24 cellular contexts compared by ENCODE assay signal in genomic region chr21:19998450-19998849, GRCh38.
"Had no signal": no experiment of that assay in that cellular context is flagged by ENCODE, and none has a peak within 500 bp of the region (broad histone marks: within the 10 kb centered on the region; RNA-seq: fewer than 3 reads in every experiment).

No MANE protein-coding gene starts in this region.

- H3K4me3 Mint-ChIP-seq: activated CD8-positive, alpha-beta T cell treated with anti-CD3 and anti-CD28 coated beads for 36 hours; activated naive CD4-positive, alpha-beta T cell treated with anti-CD3 and anti-CD28 coated beads, Interleukin-2, amount 10 ng/mL, durations not matched to agents 7 days and 5 days; activated naive CD8-positive, alpha-beta T cell treated with anti-CD3 and anti-CD28 coated beads for 36 hours; activated T-cell treated with anti-CD3 and anti-CD28 coated beads, Interleukin-2, amount 50 U/mL, for 72 hours; T-helper 1 cell treated with Interleukin-12 subunit alpha and Interleukin-12 subunit beta and Interleukin-4 antibody, amounts not matched to agents 30 μg/mL and 1 μg/mL, for 36 hours had no signal

- H3K36me3 ChIP-seq: brain microvascular endothelial cell, cardiac muscle cell, SJSA1 had no signal

- H3K4me1 Mint-ChIP-seq: activated naive CD4-positive, alpha-beta T cell treated with anti-CD3 and anti-CD28 coated beads, Interleukin-2, amount 10 ng/mL, durations not matched to agents 7 days and 5 days; activated naive CD8-positive, alpha-beta T cell treated with anti-CD3 and anti-CD28 coated beads for 36 hours had no signal

- H3K36me3 Mint-ChIP-seq: activated naive CD4-positive, alpha-beta T cell treated with anti-CD3 and anti-CD28 coated beads, Interleukin-2, amount 10 ng/mL, durations not matched to agents 7 days and 5 days; activated naive CD8-positive, alpha-beta T cell treated with anti-CD3 and anti-CD28 coated beads for 36 hours had no signal

- DNase-seq: activated CD4-positive, alpha-beta T cell treated with anti-CD3 and anti-CD28 coated beads for 4 hours; activated CD8-positive, alpha-beta memory T cell treated with anti-CD3 and anti-CD28 coated beads, Interleukin-2, amount 50 U/mL, for 4 hours; activated CD8-positive, alpha-beta T cell treated with anti-CD3 and anti-CD28 coated beads for 36 hours; activated gamma-delta T cell treated with Interleukin-2 at 50 U/mL for 16 hours; activated naive CD4-positive, alpha-beta T cell treated with anti-CD3 and anti-CD28 coated beads, Interleukin-2, amount 10 ng/mL, durations not matched to agents 7 days and 5 days; activated naive CD8-positive, alpha-beta T cell treated with anti-CD3 and anti-CD28 coated beads for 36 hours; activated T-cell treated with anti-CD3 and anti-CD28 coated beads, Interleukin-2, amount 50 U/mL, for 72 hours; brain microvascular endothelial cell; Karpas-422; NCI-H1105 treated with DMSO at 0.1 percent for 48 hours; NCI-H1436 treated with DMSO at 0.1 percent for 48 hours; NCI-H187; NCI-H2081; NCI-H510A treated with DMSO at 0.1 percent for 48 hours; NCI-H69; PC-3; SHP77; SW 1271 had no signal

- H3K9me3 ChIP-seq: SJSA1 had no signal

- ATAC-seq: activated CD4-positive, CD25-positive, alpha-beta regulatory T cell treated with anti-CD3 and anti-CD28 coated beads, Interleukin-2, amount 50 U/mL, for 24 hours; activated CD8-positive, alpha-beta T cell treated with anti-CD3 and anti-CD28 coated beads for 36 hours; activated T-cell treated with anti-CD3 and anti-CD28 coated beads, Interleukin-2, amount 50 U/mL, for 72 hours; PC-3; SK-N-SH treated with all-trans-retinoic acid at 6 μM for 48 hours had no signal

- H3K27me3 Mint-ChIP-seq: activated CD8-positive, alpha-beta T cell treated with anti-CD3 and anti-CD28 coated beads for 36 hours; activated naive CD4-positive, alpha-beta T cell treated with anti-CD3 and anti-CD28 coated beads, Interleukin-2, amount 10 ng/mL, durations not matched to agents 7 days and 5 days; activated naive CD8-positive, alpha-beta T cell treated with anti-CD3 and anti-CD28 coated beads for 36 hours had no signal

- H3K27ac Mint-ChIP-seq: activated CD8-positive, alpha-beta T cell treated with anti-CD3 and anti-CD28 coated beads for 36 hours; activated naive CD4-positive, alpha-beta T cell treated with anti-CD3 and anti-CD28 coated beads, Interleukin-2, amount 10 ng/mL, durations not matched to agents 7 days and 5 days; activated naive CD8-positive, alpha-beta T cell treated with anti-CD3 and anti-CD28 coated beads for 36 hours; activated T-cell treated with anti-CD3 and anti-CD28 coated beads, Interleukin-2, amount 50 U/mL, for 72 hours; activated T-helper 2 cell treated with anti-CD3 and anti-CD28 coated beads, Interferon-gamma antibody, Interleukin-2, Interleukin-4, amounts not matched to agents 10 μg/mL and 5 μg/mL and 100 μg/mL, durations not matched to agents 14 hours and 24 hours and 36 hours; T-helper 1 cell treated with Interleukin-12 subunit alpha and Interleukin-12 subunit beta and Interleukin-4 antibody, amounts not matched to agents 30 μg/mL and 1 μg/mL, for 36 hours had no signal

- H3K27me3 ChIP-seq: brain microvascular endothelial cell, cardiac muscle cell, SJSA1 had no signal

- H3K4me3 ChIP-seq: cardiac muscle cell, SJSA1 had no signal

- H3K4me1 ChIP-seq: SJSA1 had no signal

- H3K27ac ChIP-seq: brain microvascular endothelial cell, cardiac muscle cell, SJSA1 had no signal
